10 cellular contexts compared by ENCODE assay signal in the genomic region with DNA sequence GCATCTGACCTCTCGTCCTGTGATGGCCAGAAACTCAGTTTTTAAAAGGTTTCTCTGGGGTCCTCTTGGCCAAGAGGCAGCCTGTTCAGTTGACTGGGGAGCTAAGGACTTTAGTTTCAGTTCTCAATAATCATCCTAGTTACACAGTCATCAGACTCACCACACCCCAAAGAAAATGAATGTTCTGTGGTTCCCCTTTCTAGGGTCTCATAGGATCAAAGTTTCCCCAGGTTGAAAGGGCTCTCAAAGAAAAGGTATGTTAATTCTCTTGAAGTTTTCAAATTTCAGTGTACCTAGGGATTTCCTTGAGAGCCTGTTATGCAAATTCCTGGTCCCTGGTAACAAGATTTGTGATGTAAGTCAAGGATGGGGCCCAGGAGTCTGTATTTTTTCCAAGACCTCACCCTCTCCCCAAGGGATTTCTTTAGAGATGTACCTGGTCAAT.
DNase-seq lines count a peak whose midpoint lies in the region; ATAC-seq and TF ChIP-seq lines count a peak whose summit lies in the region.
"Had no signal": no experiment of that assay in that cellular context is flagged by ENCODE, and none has a peak within 500 bp of the region (broad histone marks: within the 10 kb centered on the region; RNA-seq: fewer than 3 reads in every experiment).

No MANE protein-coding gene starts in this region.

- no peak for TF ChIP-seq CTCF in PC-9 (conservative IDR thresholded peaks at IDR 0.05)

- no peak overlapping the region for H3K4me3 Mint-ChIP-seq in activated CD4-positive, alpha-beta T cell treated with anti-CD3 and anti-CD28 coated beads for 36 hours
- H3K4me3 Mint-ChIP-seq in stimulated activated effector memory CD8-positive, alpha-beta T cell treated with anti-CD3 and anti-CD28 coated beads, Interleukin-12 subunit alpha, Interleukin-12 subunit beta, amount 100 ng/mL, for 72 hours = no peak overlapping the region

- no peak overlapping the region for H2AFZ ChIP-seq in PC-9

- peaks cover 18% of the 10 kb centered on the region for H3K27me3 Mint-ChIP-seq in activated CD4-positive, alpha-beta T cell treated with anti-CD3 and anti-CD28 coated beads for 36 hours

- H3K4me1 ChIP-seq in PC-9 (replicated peaks; ENCODE audit: insufficient read depth) = peaks cover 16% of the 10 kb centered on the region

- POLR2A ChIA-PET in activated CD4-positive, alpha-beta T cell treated with anti-CD3 and anti-CD28 coated beads for 36 hours (lab: Charles Lee) = no interaction called here
- POLR2A ChIA-PET in PC-9 (lab: Charles Lee; ENCODE audit: unreplicated experiment) = no interaction called here

- H3K9me2 ChIP-seq in PC-9 (ENCODE audit: insufficient read depth) = no peaks in the 10 kb centered on the region

- H3K36me3 ChIP-seq in PC-9 (ENCODE audit: low read depth) = no peaks in the 10 kb centered on the region

- intact Hi-C loops in activated CD4-positive, alpha-beta T cell treated with anti-CD3 and anti-CD28 coated beads for 36 hours (cut with DNase I, micrococcal nuclease) = loop anchor here in 1 of 2 experiments (2.0 kb wide), 1 partner anchor 929 kb away; no protein-coding TSS in a partner anchor
- intact Hi-C loops in PC-9 (cut with micrococcal nuclease; ENCODE audit: unreplicated experiment) = no loop called here

- H3K27me3 ChIP-seq in PC-9 (ENCODE audit: insufficient read depth, low read depth) = no peaks in the 10 kb centered on the region

- no peaks in the 10 kb centered on the region for H4K20me1 ChIP-seq in PC-9 (ENCODE audit: insufficient read depth)

- ATAC-seq in activated CD4-positive, alpha-beta T cell treated with anti-CD3 and anti-CD28 coated beads for 36 hours = peak; percentile 88
- ATAC-seq in HG02885 (IDR thresholded peaks at IDR 0.05; ENCODE audit: poor library complexity, unreplicated experiment) = peak; percentile 97
- ATAC-seq in stimulated activated effector memory CD8-positive, alpha-beta T cell treated with anti-CD3 and anti-CD28 coated beads, Interleukin-12 subunit alpha, Interleukin-12 subunit beta, amount 100 ng/mL, for 72 hours = peak; percentile 85

- peak overlapping the region; percentile 62 for H3K27ac ChIP-seq in PC-9

- H3K4me1 Mint-ChIP-seq in activated CD4-positive, alpha-beta T cell treated with anti-CD3 and anti-CD28 coated beads for 36 hours = peaks cover 17% of the 10 kb centered on the region
- peaks cover 10% of the 10 kb centered on the region for H3K4me1 Mint-ChIP-seq in stimulated activated effector memory CD8-positive, alpha-beta T cell treated with anti-CD3 and anti-CD28 coated beads, Interleukin-12 subunit alpha, Interleukin-12 subunit beta, amount 100 ng/mL, for 72 hours

- H3K9me3 Mint-ChIP-seq in activated CD4-positive, alpha-beta T cell treated with anti-CD3 and anti-CD28 coated beads for 36 hours (ENCODE audit: low read depth) = no peaks in the 10 kb centered on the region
- no peaks in the 10 kb centered on the region for H3K9me3 Mint-ChIP-seq in stimulated activated effector memory CD8-positive, alpha-beta T cell treated with anti-CD3 and anti-CD28 coated beads, Interleukin-12 subunit alpha, Interleukin-12 subunit beta, amount 100 ng/mL, for 72 hours

- H3K4me2 ChIP-seq in PC-9 = peak overlapping the region; percentile 57

- H3K27ac Mint-ChIP-seq in activated CD4-positive, alpha-beta T cell treated with anti-CD3 and anti-CD28 coated beads for 36 hours = peak overlapping the region; percentile 20
- no peak overlapping the region for H3K27ac Mint-ChIP-seq in stimulated activated effector memory CD8-positive, alpha-beta T cell treated with anti-CD3 and anti-CD28 coated beads, Interleukin-12 subunit alpha, Interleukin-12 subunit beta, amount 100 ng/mL, for 72 hours

- H3K79me2 ChIP-seq in PC-9 (ENCODE audit: low read depth) = no peaks in the 10 kb centered on the region

- peak; percentile 6 for DNase-seq in activated CD4-positive, alpha-beta T cell treated with anti-CD3 and anti-CD28 coated beads for 36 hours
- no peak for DNase-seq in activated CD4-positive, alpha-beta T cell treated with anti-CD3 and anti-CD28 coated beads for 48 hours
- DNase-seq in PC-9 (no peak), amniotic stem cell (lab: John Stamatoyannopoulos, UW) (no peak), NCI-H2029 (lab: John Stamatoyannopoulos, UW) (no peak), RPMI8226 (no peak)
- no peak for DNase-seq in stimulated activated effector memory CD8-positive, alpha-beta T cell treated with anti-CD3 and anti-CD28 coated beads, Interleukin-12 subunit alpha, Interleukin-12 subunit beta, amount 100 ng/mL, for 72 hours (ENCODE audit: low spot score in 2 of 2)
- DNase-seq: ACHN; activated CD4-positive, alpha-beta T cell treated with anti-CD3 and anti-CD28 coated beads, Interleukin-2, amount 50 U/mL, for 1 hour had no signal

- no peaks in the 10 kb centered on the region for H3K9me3 ChIP-seq in PC-9 (ENCODE audit: insufficient read depth, low read depth)

- BruUV-seq in PC-9 (replicated peaks; lab: Mats Ljungman, UMichigan) = no TSS peak

- H3K4me3 ChIP-seq in PC-9 = no peak overlapping the region

- H3K36me3 Mint-ChIP-seq in activated CD4-positive, alpha-beta T cell treated with anti-CD3 and anti-CD28 coated beads for 36 hours (ENCODE audit: low read depth) = no peaks in the 10 kb centered on the region
- no peaks in the 10 kb centered on the region for H3K36me3 Mint-ChIP-seq in stimulated activated effector memory CD8-positive, alpha-beta T cell treated with anti-CD3 and anti-CD28 coated beads, Interleukin-12 subunit alpha, Interleukin-12 subunit beta, amount 100 ng/mL, for 72 hours

- H3F3A ChIP-seq in PC-9 (ENCODE audit: insufficient read depth, low read depth) = peaks cover 7% of the 10 kb centered on the region; the same call in 1 of the 2 replicates

- CTCF ChIA-PET in activated CD4-positive, alpha-beta T cell treated with anti-CD3 and anti-CD28 coated beads for 36 hours (lab: Charles Lee) = no interaction called here
- CTCF ChIA-PET in PC-9 (lab: Charles Lee) = no interaction called here
